ENCODE assay signal across 8 cellular contexts in the genomic region with DNA sequence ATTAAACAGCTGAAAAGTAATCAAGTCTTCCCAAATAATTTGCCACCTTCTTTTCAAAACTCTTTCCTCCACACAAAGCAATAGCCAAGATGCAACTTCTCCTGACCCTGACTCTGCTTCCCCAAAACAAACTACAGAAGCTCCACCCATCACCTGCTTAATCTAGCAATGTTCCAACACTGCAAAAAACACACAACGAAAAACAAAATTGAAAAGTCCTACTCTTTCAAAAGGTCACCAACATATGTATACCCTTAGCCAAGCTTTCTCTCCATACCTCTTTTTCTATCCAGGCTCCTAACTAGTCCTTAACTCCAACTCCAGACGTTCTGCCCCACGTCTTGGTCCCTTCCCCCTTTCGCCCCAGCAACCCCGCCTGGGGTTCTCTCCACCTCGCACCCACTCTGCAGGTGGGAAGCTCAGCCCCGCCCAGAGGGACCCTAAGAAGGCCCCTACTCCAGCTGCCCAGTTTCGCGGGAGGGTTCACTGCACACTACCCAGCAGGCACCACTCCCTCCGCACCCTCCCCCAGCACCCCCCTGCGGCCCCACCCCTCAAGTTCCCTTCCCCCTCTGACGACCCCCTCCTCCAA. TPM values are rescaled to one million over a fixed set of nuclear protein-coding genes. Genes with fewer than 3 reads are reported as not detected.
DNase-seq lines count a peak whose midpoint lies in the region; ATAC-seq and TF ChIP-seq lines count a peak whose summit lies in the region.

No MANE protein-coding gene starts in this region.

- peak overlapping the region; percentile 75 for H3K27ac Mint-ChIP-seq in Calu3 (ENCODE audit: unreplicated experiment)

- peak; percentile 11 for DNase-seq in Calu3
- DNase-seq in NAMALWA (ENCODE audit: low spot score) = peak; percentile 75
- peak; percentile 27 for DNase-seq in activated naive CD4-positive, alpha-beta T cell treated with Interleukin-2 at 50 U/mL for 16 hours
- DNase-seq in left ventricle myocardium inferior = no peak
- peak; percentile 13 for DNase-seq in retina
- no peak for DNase-seq in NCI-H1930 (lab: John Stamatoyannopoulos, UW)
- DNase-seq in GF-D8 (lab: John Stamatoyannopoulos, UW) = no peak

- BruUV-seq in Calu3 (replicated peaks; lab: Mats Ljungman, UMichigan) = no TSS peak

- peaks cover 17% of the 10 kb centered on the region for H3K27me3 Mint-ChIP-seq in Calu3 (ENCODE audit: unreplicated experiment)

- no peaks in the 10 kb centered on the region for H3K36me3 ChIP-seq in left ventricle myocardium inferior

- H3K4me1 ChIP-seq in left ventricle myocardium inferior = peaks cover 65% of the 10 kb centered on the region

- peak overlapping the region; percentile 85 for H3K4me3 ChIP-seq in left ventricle myocardium inferior

- TF ChIP-seq CTCF in Calu3 (IDR thresholded peaks at IDR 0.05; ENCODE audit: unreplicated experiment) (no peak), left ventricle myocardium inferior (IDR thresholded peaks at IDR 0.05; ENCODE audit: borderline replicate concordance) (no peak)

- H3K4me1 Mint-ChIP-seq in Calu3 (ENCODE audit: low read depth, unreplicated experiment) = peaks cover 18% of the 10 kb centered on the region

- H3K9me3 Mint-ChIP-seq in Calu3 (ENCODE audit: low read depth, unreplicated experiment) = peaks cover 6% of the 10 kb centered on the region

- H3K9me3 ChIP-seq in left ventricle myocardium inferior (replicated peaks) = peaks cover 14% of the 10 kb centered on the region

- peak; percentile 10 for ATAC-seq in GM21529 (IDR thresholded peaks at IDR 0.05; ENCODE audit: unreplicated experiment)

- H3K4me3 Mint-ChIP-seq in Calu3 (ENCODE audit: low read depth, unreplicated experiment) = peak overlapping the region; percentile 93

- peak overlapping the region; percentile 92 for H3K27ac ChIP-seq in left ventricle myocardium inferior (replicated peaks)

- H3K27me3 ChIP-seq in left ventricle myocardium inferior (ENCODE audit: low read depth) = no peaks in the 10 kb centered on the region

- intact Hi-C loops in Calu3 (cut with micrococcal nuclease; ENCODE audit: unreplicated experiment) = no loop called here
- intact Hi-C loops in left ventricle myocardium inferior (cut with micrococcal nuclease) = no loop called here

- CTCF ChIA-PET in Calu3 (lab: Charles Lee) = interaction anchor here (1.2 kb wide), 1 partner anchor 103 kb away, joined by 3 read pairs; no protein-coding TSS in a partner anchor

- peaks cover 27% of the 10 kb centered on the region for H3K36me3 Mint-ChIP-seq in Calu3 (ENCODE audit: insufficient read depth, unreplicated experiment)

RNA-seq across cellular contexts. Expression of a gene that starts 0.7 kb away (rescaled TPM):
- total RNA-seq in Calu3 (2022) (110 and 113 TPM in 2 replicates), left ventricle myocardium inferior (122 TPM)

Comparison
In these comparisons a context has a peak if more than half of its experiments do, and no peak if none do; other contexts are left out.
1. DNase-seq: peak in Calu3 (single experiment), NAMALWA (single experiment), activated naive CD4-positive, alpha-beta T cell treated with Interleukin-2 at 50 U/mL for 16 hours (single experiment) and retina (single experiment); none in left ventricle myocardium inferior (single experiment), NCI-H1930 (0 of 2) and GF-D8 (single experiment).